ENCODE assay signal across 8 cellular contexts in genomic region chr7:44489955-44490350, GRCh38. TPM values are rescaled to one million over a fixed set of nuclear protein-coding genes. Genes with fewer than 3 reads are reported as not detected.
DNase-seq lines count a peak whose midpoint lies in the region; ATAC-seq and TF ChIP-seq lines count a peak whose summit lies in the region.

No MANE protein-coding gene starts in this region.

- peaks cover 38% of the 10 kb centered on the region for H3K4me1 Mint-ChIP-seq in neural crest cell

- H3K9me3 Mint-ChIP-seq in neural crest cell = no peaks in the 10 kb centered on the region

- H3K4me1 ChIP-seq in HUES48 (ENCODE audit: control insufficient read depth, insufficient read depth, low read length) = peaks cover 9% of the 10 kb centered on the region; the same call in 1 of the 2 replicates
- H3K4me1 ChIP-seq in esophagus (ENCODE audit: control insufficient read depth in 2 of 2, insufficient read depth in 2 of 2, low read length in 1 of 2) = peaks cover 2 to 3% of the 10 kb centered on the region in 2 donors

- WGBS in esophagus, 2 donors = 0% methylated on average over 19 of the region's 19 CpGs

- peak; percentile 66 for DNase-seq in ELR (ENCODE audit: low read depth)
- DNase-seq in activated CD4-positive, alpha-beta T cell treated with anti-CD3 and anti-CD28 coated beads for 48 hours = peak; percentile 53
- peak; percentile 2 for DNase-seq in neural crest cell (ENCODE audit: low read depth, low spot score)
- DNase-seq in GOT3 (lab: John Stamatoyannopoulos, UW) = no peak
- no peak for DNase-seq in epidermal melanocyte (ENCODE audit: insufficient read length, low spot score)

- H3K36me3 Mint-ChIP-seq in neural crest cell (ENCODE audit: low read depth) = peaks cover 11% of the 10 kb centered on the region

- H3K27ac Mint-ChIP-seq in neural crest cell (ENCODE audit: unreplicated experiment) = peak overlapping the region; percentile 93

- H3K4me3 ChIP-seq in HUES48 (ENCODE audit: low read depth, low read length) (peak overlapping the region; percentile 96), esophagus (ENCODE audit: low read depth in 1 of 2, low read length in 2 of 2) (peak overlapping the region; percentile 88 to 95)

- H3K27ac ChIP-seq in HUES48 (ENCODE audit: low read depth, low read length) (peak overlapping the region; percentile 100), esophagus (ENCODE audit: low read depth in 2 of 2, low read length in 1 of 2) (peak overlapping the region; percentile 91 to 93)

- H3K27me3 ChIP-seq in HUES48 (ENCODE audit: control insufficient read depth, insufficient read depth, low read length) (no peaks in the 10 kb centered on the region), esophagus (ENCODE audit: control insufficient read depth in 1 of 2, insufficient read depth in 2 of 2, low read length in 2 of 2) (no peaks in the 10 kb centered on the region)

- H3K9me3 ChIP-seq in HUES48 (ENCODE audit: control insufficient read depth, insufficient read depth, low read length) = no peaks in the 10 kb centered on the region
- no peaks in the 10 kb centered on the region for H3K9me3 ChIP-seq in esophagus (ENCODE audit: control insufficient read depth in 2 of 2, insufficient read depth in 1 of 2, low read depth in 1 of 2, low read length in 1 of 2)

- peak overlapping the region; percentile 89 for H3K4me3 Mint-ChIP-seq in neural crest cell

- peaks cover 8% of the 10 kb centered on the region for H3K36me3 ChIP-seq in HUES48 (ENCODE audit: control insufficient read depth, insufficient read depth, low read length)
- H3K36me3 ChIP-seq in esophagus (ENCODE audit: control insufficient read depth in 2 of 2, insufficient read depth in 2 of 2, low read length in 1 of 2) = peaks cover 0 to 10% of the 10 kb centered on the region in 2 donors

- peak; percentile 24 for ATAC-seq in GM21390 (IDR thresholded peaks at IDR 0.05; ENCODE audit: unreplicated experiment)

- TF ChIP-seq CTCF in neural crest cell (conservative IDR thresholded peaks at IDR 0.05) = no peak

- H3K27me3 Mint-ChIP-seq in neural crest cell (ENCODE audit: low read depth) = peaks cover 10% of the 10 kb centered on the region

- peak overlapping the region; percentile 97 for H3K9ac ChIP-seq in HUES48 (ENCODE audit: low read depth, low read length)

RNA-seq across cellular contexts. Expression of gene NUDCD3, which starts 0.5 kb away (rescaled TPM):
- 10 to 100 TPM; 20.5 to 21.2 TPM for polyA plus RNA-seq in esophagus
- total RNA-seq in neural crest cell = 85.5 and 93.2 TPM in 2 replicates

RNA-seq across cellular contexts. Expression of gene NPC1L1, which starts 51.2 kb away (rescaled TPM):
- polyA plus RNA-seq in esophagus = under 1 TPM; 0.07 to 0.65 TPM
- total RNA-seq in neural crest cell = 0.12 and 0.18 TPM in 2 replicates

Comparison
In these comparisons a context has a peak if more than half of its experiments do, and no peak if none do; other contexts are left out.
1. DNase-seq: peak in ELR (single experiment), activated CD4-positive, alpha-beta T cell treated with anti-CD3 and anti-CD28 coated beads for 48 hours (single experiment) and neural crest cell (single experiment); none in GOT3 (single experiment) and epidermal melanocyte (single experiment).